In genomic region chr2:161163438-161163837, GRCh38 we compare ENCODE assay signal across 14 cellular contexts. TPM values are rescaled to one million over a fixed set of nuclear protein-coding genes. Genes with fewer than 3 reads are reported as not detected.
DNase-seq lines count a peak whose midpoint lies in the region; ATAC-seq and TF ChIP-seq lines count a peak whose summit lies in the region.
"Had no signal": no experiment of that assay in that cellular context is flagged by ENCODE, and none has a peak within 500 bp of the region (broad histone marks: within the 10 kb centered on the region; RNA-seq: fewer than 3 reads in every experiment).

No MANE protein-coding gene starts in this region.

- in situ Hi-C loops in brain microvascular endothelial cell (cut with HindIII; ENCODE audit: low pct_ligation_motif_present, low sequenced_read_pairs) = no loop called here

- TF ChIP-seq POLR2A in breast epithelium (IDR thresholded peaks at IDR 0.05) = no peak

- peaks cover 69% of the 10 kb centered on the region for H3K4me1 Mint-ChIP-seq in activated naive CD4-positive, alpha-beta T cell treated with anti-CD3 and anti-CD28 coated beads for 36 hours (ENCODE audit: low read depth)
- H3K4me1 Mint-ChIP-seq in stimulated activated naive CD8-positive, alpha-beta T cell treated with anti-CD3 and anti-CD28 coated beads, Interleukin-15, amount 100 ng/mL, for 72 hours = peaks cover 70% of the 10 kb centered on the region

- intact Hi-C loops in activated naive CD4-positive, alpha-beta T cell treated with anti-CD3 and anti-CD28 coated beads for 36 hours (cut with micrococcal nuclease) = loop anchor here (5.0 to 10.0 kb wide), 3 partner anchors 71 to 1451 kb away; partner anchors contain the start of gene MARCHF7
- intact Hi-C loops in breast epithelium (cut with DNase I; ENCODE audit: low total_unique reads) = no loop called here

- ATAC-seq in stimulated activated naive CD8-positive, alpha-beta T cell treated with anti-CD3 and anti-CD28 coated beads, Interleukin-15, amount 100 ng/mL, for 72 hours = no peak
- no peak for ATAC-seq in SK-N-SH treated with all-trans-retinoic acid at 6 μM for 48 hours

- no peak for DNase-seq in activated naive CD4-positive, alpha-beta T cell treated with anti-CD3 and anti-CD28 coated beads for 36 hours
- no peak for DNase-seq in activated naive CD4-positive, alpha-beta T cell treated with Interleukin-2 at 50 U/mL for 16 hours
- peak; percentile 7 for DNase-seq in MV-4-11 (lab: John Stamatoyannopoulos, UW)
- no peak for DNase-seq in breast epithelium (ENCODE audit: low spot score in 2 of 2)
- no peak for DNase-seq in stimulated activated naive CD8-positive, alpha-beta T cell treated with anti-CD3 and anti-CD28 coated beads, Interleukin-15, amount 100 ng/mL, for 72 hours
- no peak for DNase-seq in GF-D8 (lab: John Stamatoyannopoulos, UW)
- DNase-seq in brain microvascular endothelial cell = no peak
- DNase-seq: activated CD4-positive, CD25-positive, alpha-beta regulatory T cell treated with anti-CD3 and anti-CD28 coated beads, Interleukin-2, amount 50 U/mL, for 72 hours; cortex of kidney; OCI-M1; SK-N-SH had no signal

- H3K4me3 ChIP-seq in breast epithelium (peak overlapping the region in 1 of 3 donors; percentile 17), brain microvascular endothelial cell (ENCODE audit: low read depth, low read length) (no peak overlapping the region)
- H3K4me3 ChIP-seq: vagina had no signal

- H3K36me3 ChIP-seq in breast epithelium (no peaks in the 10 kb centered on the region), brain microvascular endothelial cell (replicated peaks) (peaks cover 14% of the 10 kb centered on the region)

- no peaks in the 10 kb centered on the region for H3K27me3 Mint-ChIP-seq in activated naive CD4-positive, alpha-beta T cell treated with anti-CD3 and anti-CD28 coated beads for 36 hours (ENCODE audit: low read depth)
- no peaks in the 10 kb centered on the region for H3K27me3 Mint-ChIP-seq in stimulated activated naive CD8-positive, alpha-beta T cell treated with anti-CD3 and anti-CD28 coated beads, Interleukin-15, amount 100 ng/mL, for 72 hours
- H3K27me3 Mint-ChIP-seq: progenitor cell of endocrine pancreas had no signal

- TF ChIP-seq CTCF in breast epithelium (IDR thresholded peaks at IDR 0.05) = no peak
- TF ChIP-seq CTCF in brain microvascular endothelial cell (IDR thresholded peaks at IDR 0.05; ENCODE audit: low read depth, low read length, missing control alignments) = no peak

- H3K27ac ChIP-seq in breast epithelium (peak overlapping the region; percentile 8 to 46), brain microvascular endothelial cell (no peak overlapping the region)
- H3K27ac ChIP-seq: vagina had no signal

- H3K27me3 ChIP-seq in breast epithelium = no peaks in the 10 kb centered on the region
- H3K27me3 ChIP-seq in brain microvascular endothelial cell (replicated peaks) = no peaks in the 10 kb centered on the region
- H3K27me3 ChIP-seq: vagina had no signal

- peaks cover 38% of the 10 kb centered on the region for H3K36me3 Mint-ChIP-seq in activated naive CD4-positive, alpha-beta T cell treated with anti-CD3 and anti-CD28 coated beads for 36 hours (ENCODE audit: low read depth)

- peak overlapping the region; percentile 84 for H3K27ac Mint-ChIP-seq in activated naive CD4-positive, alpha-beta T cell treated with anti-CD3 and anti-CD28 coated beads for 36 hours
- H3K27ac Mint-ChIP-seq in stimulated activated naive CD8-positive, alpha-beta T cell treated with anti-CD3 and anti-CD28 coated beads, Interleukin-15, amount 100 ng/mL, for 72 hours = no peak overlapping the region

- H3K4me1 ChIP-seq in breast epithelium = peaks cover 0 to 23% of the 10 kb centered on the region in 2 donors

- CTCF ChIA-PET in activated naive CD4-positive, alpha-beta T cell treated with anti-CD3 and anti-CD28 coated beads for 36 hours (lab: Charles Lee) = interaction anchor here (1.0 to 2.1 kb wide), 3 partner anchors 20 to 100 kb away, joined by 3 to 7 read pairs (median 4); no protein-coding TSS in a partner anchor

- H3K9me3 Mint-ChIP-seq in activated naive CD4-positive, alpha-beta T cell treated with anti-CD3 and anti-CD28 coated beads for 36 hours = no peaks in the 10 kb centered on the region
- peaks cover 0 to 3% of the 10 kb centered on the region in 2 donors for H3K9me3 Mint-ChIP-seq in stimulated activated naive CD8-positive, alpha-beta T cell treated with anti-CD3 and anti-CD28 coated beads, Interleukin-15, amount 100 ng/mL, for 72 hours

- peak overlapping the region; percentile 52 for H3K4me3 Mint-ChIP-seq in activated naive CD4-positive, alpha-beta T cell treated with anti-CD3 and anti-CD28 coated beads for 36 hours
- peak overlapping the region; percentile 79 to 98 for H3K4me3 Mint-ChIP-seq in stimulated activated naive CD8-positive, alpha-beta T cell treated with anti-CD3 and anti-CD28 coated beads, Interleukin-15, amount 100 ng/mL, for 72 hours

- no peaks in the 10 kb centered on the region for H3K9me3 ChIP-seq in breast epithelium
- H3K9me3 ChIP-seq: SK-N-SH, vagina had no signal

TF ChIP-seq in SK-N-SH treated with all-trans-retinoic acid at 6 μM for 48 hours, 23 proteins besides CTCF, POLR2A, EP300 and RAD21:
- TF ChIP-seq ZFP3 (CRISPR knock-in tag; IDR thresholded peaks at IDR 0.05) (no peak), ARNTL (CRISPR knock-in tag; IDR thresholded peaks at IDR 0.05; ENCODE audit: borderline replicate concordance, low read depth) (no peak), RARB (CRISPR knock-in tag; IDR thresholded peaks at IDR 0.05) (no peak), TCF4 (CRISPR knock-in tag; IDR thresholded peaks at IDR 0.05; ENCODE audit: borderline replicate concordance) (no peak), PATZ1 (CRISPR knock-in tag; IDR thresholded peaks at IDR 0.05; ENCODE audit: borderline replicate concordance) (no peak), ESRRG (CRISPR knock-in tag; IDR thresholded peaks at IDR 0.05) (no peak), ZC3H10 (CRISPR knock-in tag; IDR thresholded peaks at IDR 0.05) (no peak), ZNF8 (CRISPR knock-in tag; IDR thresholded peaks at IDR 0.05) (no peak), CREB5 (CRISPR knock-in tag; IDR thresholded peaks at IDR 0.05; ENCODE audit: low read depth) (no peak), ZNF565 (CRISPR knock-in tag; conservative IDR thresholded peaks at IDR 0.05; ENCODE audit: low read depth) (no peak), ZFP30 (CRISPR knock-in tag; IDR thresholded peaks at IDR 0.05) (no peak), OSR1 (CRISPR knock-in tag; IDR thresholded peaks at IDR 0.05) (no peak), SNAI2 (CRISPR knock-in tag; IDR thresholded peaks at IDR 0.05) (no peak)

RNA-seq across cellular contexts. Expression of gene TANK, which starts 3.2 kb away (rescaled TPM):
- 10 to 100 TPM; 48.6 to 50.4 TPM for total RNA-seq in activated naive CD4-positive, alpha-beta T cell treated with anti-CD3 and anti-CD28 coated beads for 36 hours
- 100 to 1,000 TPM; 128 to 242 (median 166) TPM for total RNA-seq in breast epithelium
